1 cellular context compared by ENCODE assay signal in genomic region chr2:180307096-180307495, GRCh38.
TF ChIP-seq lines count a peak whose summit lies in the region.

No MANE protein-coding gene starts in this region.

TF ChIP-seq in HEK293, 187 proteins besides CTCF, POLR2A, EP300 and RAD21 (continued from another document):
- no peak for TF ChIP-seq PBX3 (CRISPR knock-in tag; IDR thresholded peaks at IDR 0.05)
- TF ChIP-seq HIC1 (tag by site-specific recombination; IDR thresholded peaks at IDR 0.05), result 0 out of 2 replicates have a peak, but pooled peaks have one; percentile 39
- TF ChIP-seq BCL11A (tag by site-specific recombination; IDR thresholded peaks at IDR 0.05; ENCODE audit: low read depth), result 0 out of 2 replicates have a peak, but pooled peaks have one; percentile 28
- TF ChIP-seq ZNF785 (tag by site-specific recombination; IDR thresholded peaks at IDR 0.05), result no peak
- peak; percentile 84 for TF ChIP-seq ZNF843 (tag by site-specific recombination; IDR thresholded peaks at IDR 0.05)
- peak; percentile 75 for TF ChIP-seq FEZF1 (tag by site-specific recombination; IDR thresholded peaks at IDR 0.05)
- no peak for TF ChIP-seq BCL11B (tag by site-specific recombination; IDR thresholded peaks at IDR 0.05; ENCODE audit: low read depth)
- no peak for TF ChIP-seq ZNF664 (tag by site-specific recombination; IDR thresholded peaks at IDR 0.05)
- TF ChIP-seq PRDM6 (tag by site-specific recombination; IDR thresholded peaks at IDR 0.05), result peak; percentile 72
- peak; percentile 51; the same call in 1 of the 2 replicates for TF ChIP-seq ZNF18 (tag by site-specific recombination; IDR thresholded peaks at IDR 0.05)
- TF ChIP-seq BCL6B (tag by site-specific recombination; IDR thresholded peaks at IDR 0.05), result peak; percentile 64
- TF ChIP-seq ZNF548 (tag by site-specific recombination; IDR thresholded peaks at IDR 0.05), result no peak
- TF ChIP-seq ZNF423 (tag by site-specific recombination; IDR thresholded peaks at IDR 0.05), result 0 out of 2 replicates have a peak, but pooled peaks have one; percentile 20
- TF ChIP-seq ZBTB44 (tag by site-specific recombination; IDR thresholded peaks at IDR 0.05), result peak; percentile 50; the same call in 1 of the 2 replicates
